In the genomic region with DNA sequence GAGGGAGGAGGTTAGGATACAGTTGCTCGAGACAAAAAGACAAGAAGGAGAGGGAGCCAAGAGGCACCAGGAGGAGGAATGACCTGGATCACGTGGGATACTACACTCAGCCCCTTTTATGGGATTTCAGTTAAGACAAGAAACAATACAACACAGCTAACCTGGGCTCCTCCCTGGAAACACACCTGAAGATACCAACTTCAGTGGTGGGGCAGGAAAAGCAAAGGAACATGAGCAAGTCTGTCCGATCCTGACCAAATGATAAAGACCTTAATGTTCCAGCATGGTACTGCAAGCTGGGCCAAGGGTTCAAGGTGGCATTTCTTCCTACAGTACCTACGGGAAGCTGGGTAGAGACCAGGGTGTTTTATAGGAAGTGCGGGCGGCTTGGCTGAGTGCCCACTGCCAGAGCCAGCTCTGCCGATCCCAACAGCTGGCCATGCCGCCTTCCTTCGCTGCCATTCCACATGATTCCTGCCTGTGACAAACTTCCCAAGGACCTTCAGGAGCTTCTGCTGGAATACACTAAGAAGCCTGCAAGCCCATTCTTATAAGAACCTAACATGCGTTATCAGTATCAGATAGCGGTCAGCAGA, we compare ENCODE assay signal across 1 cellular context.
TF ChIP-seq lines count a peak whose summit lies in the region.

No MANE protein-coding gene starts in this region.

TF ChIP-seq in SK-N-SH treated with all-trans-retinoic acid at 6 μM for 48 hours, 23 proteins besides CTCF, POLR2A, EP300 and RAD21 (continued from another document):
- TF ChIP-seq, protein P1, sequence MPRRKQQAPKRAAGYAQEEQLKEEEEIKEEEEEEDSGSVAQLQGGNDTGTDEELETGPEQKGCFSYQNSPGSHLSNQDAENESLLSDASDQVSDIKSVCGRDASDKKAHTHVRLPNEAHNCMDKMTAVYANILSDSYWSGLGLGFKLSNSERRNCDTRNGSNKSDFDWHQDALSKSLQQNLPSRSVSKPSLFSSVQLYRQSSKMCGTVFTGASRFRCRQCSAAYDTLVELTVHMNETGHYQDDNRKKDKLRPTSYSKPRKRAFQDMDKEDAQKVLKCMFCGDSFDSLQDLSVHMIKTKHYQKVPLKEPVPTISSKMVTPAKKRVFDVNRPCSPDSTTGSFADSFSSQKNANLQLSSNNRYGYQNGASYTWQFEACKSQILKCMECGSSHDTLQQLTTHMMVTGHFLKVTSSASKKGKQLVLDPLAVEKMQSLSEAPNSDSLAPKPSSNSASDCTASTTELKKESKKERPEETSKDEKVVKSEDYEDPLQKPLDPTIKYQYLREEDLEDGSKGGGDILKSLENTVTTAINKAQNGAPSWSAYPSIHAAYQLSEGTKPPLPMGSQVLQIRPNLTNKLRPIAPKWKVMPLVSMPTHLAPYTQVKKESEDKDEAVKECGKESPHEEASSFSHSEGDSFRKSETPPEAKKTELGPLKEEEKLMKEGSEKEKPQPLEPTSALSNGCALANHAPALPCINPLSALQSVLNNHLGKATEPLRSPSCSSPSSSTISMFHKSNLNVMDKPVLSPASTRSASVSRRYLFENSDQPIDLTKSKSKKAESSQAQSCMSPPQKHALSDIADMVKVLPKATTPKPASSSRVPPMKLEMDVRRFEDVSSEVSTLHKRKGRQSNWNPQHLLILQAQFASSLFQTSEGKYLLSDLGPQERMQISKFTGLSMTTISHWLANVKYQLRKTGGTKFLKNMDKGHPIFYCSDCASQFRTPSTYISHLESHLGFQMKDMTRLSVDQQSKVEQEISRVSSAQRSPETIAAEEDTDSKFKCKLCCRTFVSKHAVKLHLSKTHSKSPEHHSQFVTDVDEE (CRISPR knock-in tag; IDR thresholded peaks at IDR 0.05), result no peak
- TF ChIP-seq ARNTL (CRISPR knock-in tag; IDR thresholded peaks at IDR 0.05; ENCODE audit: borderline replicate concordance, low read depth), result no peak
- TF ChIP-seq ZC3H10 (CRISPR knock-in tag; IDR thresholded peaks at IDR 0.05), result no peak
- TF ChIP-seq TCF4 (CRISPR knock-in tag; IDR thresholded peaks at IDR 0.05; ENCODE audit: borderline replicate concordance), result no peak
